In genomic region chr4:6324999-6325790, GRCh38 we compare ENCODE assay signal across 12 cellular contexts. TPM values are rescaled to one million over a fixed set of nuclear protein-coding genes. Genes with fewer than 3 reads are reported as not detected.
DNase-seq lines count a peak whose midpoint lies in the region; ATAC-seq and TF ChIP-seq lines count a peak whose summit lies in the region.
"Had no signal": no experiment of that assay in that cellular context is flagged by ENCODE, and none has a peak within 500 bp of the region (broad histone marks: within the 10 kb centered on the region; RNA-seq: fewer than 3 reads in every experiment).

No MANE protein-coding gene starts in this region.

- peak overlapping the region; percentile 91 for H3K27ac Mint-ChIP-seq in endothelial cell (ENCODE audit: unreplicated experiment)
- H3K27ac Mint-ChIP-seq: stimulated activated naive CD8-positive, alpha-beta T cell treated with anti-CD3 and anti-CD28 coated beads, Interleukin-15, Interleukin-2, amounts not matched to agents 100 ng/mL and 50 ng/mL, for 24 hours had no signal

- POLR2A ChIA-PET in A673 (lab: Charles Lee; ENCODE audit: low non-redundant PET): no interaction called here

- H2AFZ ChIP-seq in osteoblast (ENCODE audit: low read length): no peak overlapping the region

- H3K27me3 ChIP-seq in A673 (replicated peaks; ENCODE audit: insufficient read depth, low read depth, low read length, poor library complexity): peaks cover 28% of the 10 kb centered on the region
- no peaks in the 10 kb centered on the region for H3K27me3 ChIP-seq in lung (ENCODE audit: control insufficient read depth, insufficient read depth)
- no peaks in the 10 kb centered on the region for H3K27me3 ChIP-seq in ovary
- peaks cover 4% of the 10 kb centered on the region for H3K27me3 ChIP-seq in osteoblast (ENCODE audit: insufficient read depth, low read length)

- peaks cover 4% of the 10 kb centered on the region for H3K36me3 Mint-ChIP-seq in endothelial cell (ENCODE audit: low read depth, unreplicated experiment)

- H3K4me3 ChIP-seq in A673 (ENCODE audit: low read depth, low read length, poor library complexity, severe bottlenecking) (no peak overlapping the region), lung (no peak overlapping the region), ovary (no peak overlapping the region), osteoblast (ENCODE audit: insufficient read depth, low read length) (no peak overlapping the region)
- H3K4me3 ChIP-seq: SK-N-MC had no signal

- WGBS in lung, 2 donors: 27 to 30% methylated on average over 22 of the region's 22 CpGs
- WGBS in ovary, 3 donors: 72 to 75% (median 74%) methylated on average over 22 of the region's 22 CpGs

- H3K4me1 Mint-ChIP-seq in endothelial cell (ENCODE audit: unreplicated experiment): peaks cover 41% of the 10 kb centered on the region

- no peak for TF ChIP-seq POLR2A in ovary (IDR thresholded peaks at IDR 0.05)

- DNase-seq in A673 (ENCODE audit: low spot score) (peak; percentile 64), KG1 (lab: John Stamatoyannopoulos, UW) (peak; percentile 15), endothelial cell (ENCODE audit: low spot score) (no peak), lung (ENCODE audit: low spot score) (peak; percentile 64), ovary (no peak), osteoblast (ENCODE audit: insufficient read length, low spot score, missing footprints) (no peak)
- DNase-seq: activated CD8-positive, alpha-beta memory T cell treated with anti-CD3 and anti-CD28 coated beads, Interleukin-2, amount 50 U/mL, for 48 hours; NCI-H187 had no signal

- no peaks in the 10 kb centered on the region for H4K20me1 ChIP-seq in osteoblast (ENCODE audit: insufficient read depth, low read length)

- H3K9me3 ChIP-seq in A673 (ENCODE audit: low read depth, low read length, poor library complexity, severe bottlenecking) (no peaks in the 10 kb centered on the region), lung (ENCODE audit: control insufficient read depth in 2 of 2, insufficient read depth in 1 of 2, low read length in 1 of 2) (no peaks in the 10 kb centered on the region), ovary (no peaks in the 10 kb centered on the region), osteoblast (ENCODE audit: low read depth, low read length) (peaks cover 1% of the 10 kb centered on the region)

- H3K4me3 Mint-ChIP-seq in endothelial cell (ENCODE audit: unreplicated experiment): no peak overlapping the region
- H3K4me3 Mint-ChIP-seq: stimulated activated naive CD8-positive, alpha-beta T cell treated with anti-CD3 and anti-CD28 coated beads, Interleukin-15, Interleukin-2, amounts not matched to agents 100 ng/mL and 50 ng/mL, for 24 hours had no signal

- no peak overlapping the region for H3K4me2 ChIP-seq in osteoblast (ENCODE audit: insufficient read depth, low read length)

- H3K4me1 ChIP-seq in A673 (ENCODE audit: insufficient read depth, low read length, poor library complexity, severe bottlenecking) (peaks cover 13% of the 10 kb centered on the region), lung (ENCODE audit: control insufficient read depth in 2 of 2, insufficient read depth in 2 of 2, low read length in 2 of 2) (peaks cover 0 to 16% of the 10 kb centered on the region in 2 donors), ovary (ENCODE audit: insufficient read depth) (no peaks in the 10 kb centered on the region), osteoblast (ENCODE audit: insufficient read depth, low read length) (no peaks in the 10 kb centered on the region)

- H3K27ac ChIP-seq in A673 (ENCODE audit: low read depth, low read length, poor library complexity, severe bottlenecking): no peak overlapping the region
- peak overlapping the region in 1 of 2 donors; percentile 86 for H3K27ac ChIP-seq in lung (ENCODE audit: low read depth in 1 of 2, low read length in 1 of 2)
- H3K27ac ChIP-seq in ovary: no peak overlapping the region
- no peak overlapping the region for H3K27ac ChIP-seq in osteoblast (ENCODE audit: low read depth, low read length)
- H3K27ac ChIP-seq: SK-N-MC had no signal

- intact Hi-C loops in A673 (cut with micrococcal nuclease; ENCODE audit: unreplicated experiment): loop anchor here (5.0 kb wide), 1 partner anchor 58 kb away; the partner anchor contains the start of gene WFS1
- intact Hi-C loops in ovary (cut with DNase I): loop anchor here in 1 of 4 donors (5.0 kb wide), 1 partner anchor 63 kb away; no protein-coding TSS in a partner anchor

- no peak for TF ChIP-seq EP300 in ovary (IDR thresholded peaks at IDR 0.05)

- H3K36me3 ChIP-seq in A673 (ENCODE audit: insufficient read depth, low read length, poor library complexity, severe bottlenecking) (no peaks in the 10 kb centered on the region), lung (ENCODE audit: control insufficient read depth in 2 of 2, insufficient read depth in 2 of 2, low read length in 2 of 2) (no peaks in the 10 kb centered on the region), ovary (no peaks in the 10 kb centered on the region), osteoblast (ENCODE audit: insufficient read depth, low read length) (no peaks in the 10 kb centered on the region)

- ATAC-seq in lung (ENCODE audit: insufficient read depth, low FRiP score) (peak; percentile 63), HG03196 (IDR thresholded peaks at IDR 0.05; ENCODE audit: unreplicated experiment) (no peak), GM19395 (IDR thresholded peaks at IDR 0.05; ENCODE audit: unreplicated experiment) (no peak)

- no TSS peak for BruUV-seq in A673 (replicated peaks; lab: Mats Ljungman, UMichigan)

- H3K79me2 ChIP-seq in osteoblast (ENCODE audit: insufficient read depth, low read length): no peaks in the 10 kb centered on the region

- H3K9me3 Mint-ChIP-seq in endothelial cell (ENCODE audit: unreplicated experiment): no peaks in the 10 kb centered on the region
- H3K9me3 Mint-ChIP-seq: stimulated activated naive CD8-positive, alpha-beta T cell treated with anti-CD3 and anti-CD28 coated beads, Interleukin-15, Interleukin-2, amounts not matched to agents 100 ng/mL and 50 ng/mL, for 24 hours had no signal

- no peak for TF ChIP-seq CTCF in A673 (conservative IDR thresholded peaks at IDR 0.05; ENCODE audit: low read depth, low read length)
- no peak for TF ChIP-seq CTCF in endothelial cell (IDR thresholded peaks at IDR 0.05; ENCODE audit: unreplicated experiment)
- TF ChIP-seq CTCF in lung (IDR thresholded peaks at IDR 0.05; ENCODE audit: control extremely low read depth, extremely low read depth): no peak
- no peak for TF ChIP-seq CTCF in ovary (IDR thresholded peaks at IDR 0.05)
- TF ChIP-seq CTCF in osteoblast (IDR thresholded peaks at IDR 0.05; ENCODE audit: extremely low read depth, low read depth, low read length): no peak

- peaks cover 10% of the 10 kb centered on the region for H3K27me3 Mint-ChIP-seq in endothelial cell (ENCODE audit: unreplicated experiment)

- CTCF ChIA-PET in A673 (lab: Charles Lee): interaction anchor here (2.1 kb wide), 1 partner anchor 74 kb away, joined by 7 read pairs; no protein-coding TSS in a partner anchor

RNA-seq across cellular contexts. Expression of gene WFS1, which starts 55.5 kb away (rescaled TPM):
- 14.0 and 15.6 TPM in 2 replicates for total RNA-seq in A673 (2021)
- 53.2 TPM for total RNA-seq in endothelial cell (ENCODE audit: unreplicated experiment)
- total RNA-seq in lung: 10 to 100 TPM; 28.6 to 76.0 TPM
- polyA plus RNA-seq in lung: 10 to 100 TPM; 26.5 to 31.7 TPM
- 100 to 1,000 TPM in 5 of 7 donors, 10 to 100 TPM in 2; 57.4 to 174 (median 140) TPM for total RNA-seq in ovary
- polyA plus RNA-seq in ovary: 100 to 1,000 TPM in 1 of 2 donors, 10 to 100 TPM in 1; 33.2 to 111 TPM
- total RNA-seq in osteoblast: 12.1 and 17.0 TPM in 2 replicates

Comparison
In these comparisons a context has a peak if more than half of its experiments do, and no peak if none do; other contexts are left out.
1. DNase-seq: peak in A673 (single experiment), KG1 (single experiment) and lung (single experiment); none in endothelial cell (single experiment), ovary (0 of 5) and osteoblast (single experiment).